7 cellular contexts compared by ENCODE assay signal in genomic region chr5:123421773-123422172, GRCh38. TPM values are rescaled to one million over a fixed set of nuclear protein-coding genes. Genes with fewer than 3 reads are reported as not detected.
DNase-seq lines count a peak whose midpoint lies in the region; ATAC-seq, FAIRE-seq and TF ChIP-seq lines count a peak whose summit lies in the region.

No MANE protein-coding gene starts in this region.

- in situ Hi-C loops in GM12878 (cut with MboI): loop anchor here (25.0 kb wide), 1 partner anchor 191 kb away; no protein-coding TSS in a partner anchor

- H3K4me1 ChIP-seq in HUES48 (ENCODE audit: control insufficient read depth, insufficient read depth, low read length): peaks cover 12% of the 10 kb centered on the region; the same call in 1 of the 2 replicates
- H3K4me1 ChIP-seq in GM12878 (ENCODE audit: control insufficient read depth, insufficient read depth, low read length): no peaks in the 10 kb centered on the region; the same call in 1 of the 2 replicates
- peaks cover 0 to 12% (median 5%) of the 10 kb centered on the region in 4 donors for H3K4me1 ChIP-seq in right lobe of liver
- peaks cover 0 to 29% (median 18%) of the 10 kb centered on the region in 4 donors for H3K4me1 ChIP-seq in tibial artery

- TF ChIP-seq CTCF in GM12878 (IDR thresholded peaks at IDR 0.05 in 2 of 3, conservative IDR thresholded peaks at IDR 0.05 in 1 of 3; ENCODE audit: control insufficient read depth in 2 of 3, extremely low read depth in 1 of 3, insufficient read depth in 1 of 3, low read depth in 3 of 3, low read length in 3 of 3): no peak
- no peak for TF ChIP-seq CTCF in right lobe of liver (IDR thresholded peaks at IDR 0.05)
- no peak for TF ChIP-seq CTCF in tibial artery (IDR thresholded peaks at IDR 0.05)

- no peak overlapping the region for H3K9ac ChIP-seq in HUES48 (ENCODE audit: low read depth, low read length)
- H3K9ac ChIP-seq in GM12878 (ENCODE audit: control insufficient read depth, insufficient read depth, low read length): peak overlapping the region; percentile 72

- H2AFZ ChIP-seq in GM12878 (ENCODE audit: control insufficient read depth, low read depth, low read length): no peak overlapping the region

- CTCF ChIA-PET in GM12878 (lab: Yijun Ruan, JAX): interaction anchor here (0.9 to 3.0 kb wide), 9 partner anchors 10 to 189 kb away, joined by 3 to 37 read pairs (median 7); no protein-coding TSS in a partner anchor

- H3K27ac ChIP-seq in HUES48 (ENCODE audit: low read depth, low read length): no peak overlapping the region
- peak overlapping the region; percentile 81 for H3K27ac ChIP-seq in GM12878 (ENCODE audit: control insufficient read depth, insufficient read depth)
- no peak overlapping the region for H3K27ac ChIP-seq in right lobe of liver
- H3K27ac ChIP-seq in tibial artery: peak overlapping the region in 1 of 2 donors; percentile 95

- SMC1A ChIA-PET in GM12878 (lab: Charles Lee; ENCODE audit: uncharacterized antibody, unreplicated experiment): interaction anchor here (1.0 to 6.9 kb wide), 12 partner anchors 9 to 189 kb away, joined by 3 to 52 read pairs (median 16); no protein-coding TSS in a partner anchor

- no peak for TF ChIP-seq EP300 in GM12878 (IDR thresholded peaks at IDR 0.05; ENCODE audit: borderline replicate concordance in 1 of 2, control insufficient read depth in 1 of 2, low read depth in 2 of 2, low read length in 2 of 2)

- H4K20me1 ChIP-seq in GM12878 (ENCODE audit: control insufficient read depth, insufficient read depth): no peaks in the 10 kb centered on the region

- peak overlapping the region; percentile 81 for H3K4me2 ChIP-seq in GM12878 (ENCODE audit: control insufficient read depth, insufficient read depth)

- TSS peak; percentile 75 for BruUV-seq in GM12878 (replicated peaks; lab: Mats Ljungman, UMichigan)

- DNase-seq in GM12878 (ENCODE audit: low read depth, low spot score) (no peak), right lobe of liver (no peak), tibial artery (no peak), dermis blood vessel endothelial cell (no peak), ecto neural progenitor cell (ENCODE audit: low spot score) (no peak)

- no peak for FAIRE-seq in GM12878 (lab: Jason Lieb, UNC)

- POLR2A ChIA-PET in GM12878 (lab: Charles Lee): interaction anchor here (1.2 to 2.9 kb wide), 5 partner anchors 25 to 184 kb away, joined by 4 to 16 read pairs (median 12); no protein-coding TSS in a partner anchor

- RAD21 ChIA-PET in GM12878 (lab: Charles Lee; ENCODE audit: unreplicated experiment): interaction anchor here (0.9 to 4.0 kb wide), 12 partner anchors 17 to 190 kb away, joined by 3 to 30 read pairs (median 6); partner anchors contain the start of gene CSNK1G3

- H3K79me2 ChIP-seq in GM12878 (ENCODE audit: control insufficient read depth, insufficient read depth, low read length): peaks cover 31% of the 10 kb centered on the region

- no peaks in the 10 kb centered on the region for H3K27me3 ChIP-seq in HUES48 (ENCODE audit: control insufficient read depth, insufficient read depth, low read length)
- no peaks in the 10 kb centered on the region for H3K27me3 ChIP-seq in GM12878 (replicated peaks in 1 of 2; ENCODE audit: control insufficient read depth in 2 of 2, insufficient read depth in 2 of 2, low read length in 1 of 2)
- no peaks in the 10 kb centered on the region for H3K27me3 ChIP-seq in right lobe of liver
- H3K27me3 ChIP-seq in tibial artery: no peaks in the 10 kb centered on the region

- H3K4me3 ChIP-seq in HUES48 (ENCODE audit: low read depth, low read length) (peak overlapping the region; percentile 84), GM12878 (peak overlapping the region; percentile 83), right lobe of liver (peak overlapping the region in 2 of 3 donors; percentile 84 to 86), tibial artery (peak overlapping the region; percentile 94 to 95)

- H3K9me3 ChIP-seq in HUES48 (ENCODE audit: control insufficient read depth, insufficient read depth, low read length) (no peaks in the 10 kb centered on the region), GM12878 (replicated peaks; ENCODE audit: control insufficient read depth, insufficient read depth, low read length) (no peaks in the 10 kb centered on the region), right lobe of liver (no peaks in the 10 kb centered on the region), tibial artery (no peaks in the 10 kb centered on the region)

- H3K36me3 ChIP-seq in HUES48 (ENCODE audit: control insufficient read depth, insufficient read depth, low read length) (peaks cover 15% of the 10 kb centered on the region), GM12878 (ENCODE audit: control insufficient read depth in 2 of 2, insufficient read depth in 2 of 2, low read length in 1 of 2) (peaks cover 0 to 5% of the 10 kb centered on the region in 2 experiments; a peak in 1 of 4 replicates), right lobe of liver (no peaks in the 10 kb centered on the region), tibial artery (peaks cover 0 to 5% (median 4%) of the 10 kb centered on the region in 3 donors)

- intact Hi-C loops in GM12878 (cut with micrococcal nuclease; ENCODE audit: unreplicated experiment): no loop called here
- intact Hi-C loops in right lobe of liver (cut with DNase I): no loop called here
- intact Hi-C loops in tibial artery (cut with DNase I; ENCODE audit: low total_unique reads): loop anchor here (10.0 kb wide), 1 partner anchor 193 kb away; no protein-coding TSS in a partner anchor

- TF ChIP-seq RAD21 in GM12878 (IDR thresholded peaks at IDR 0.05; ENCODE audit: insufficient read depth, low read depth, low read length): no peak

- ATAC-seq in GM12878 (no peak), right lobe of liver (no peak), GM18861 (IDR thresholded peaks at IDR 0.05; ENCODE audit: unreplicated experiment) (no peak)

- WGBS in GM12878 (ENCODE audit: insufficient coverage, insufficient replicate concordance, low lambda C conversion rate, missing lambda C conversion rate): 48% methylated on average over 2 of the region's 2 CpGs
- WGBS in right lobe of liver (ENCODE audit: insufficient coverage, low coverage, low lambda C conversion rate, missing lambda C conversion rate): 8% methylated on average over 2 of the region's 2 CpGs

- TF ChIP-seq POLR2A in GM12878 (IDR thresholded peaks at IDR 0.05; ENCODE audit: low read depth, low read length) (no peak), right lobe of liver (IDR thresholded peaks at IDR 0.05) (no peak)

TF ChIP-seq in GM12878, 131 proteins besides CTCF, POLR2A, EP300 and RAD21 (continues in another document):
- no peak for TF ChIP-seq SKIL (IDR thresholded peaks at IDR 0.05; ENCODE audit: low read depth, poor library complexity, severe bottlenecking)
- no peak for TF ChIP-seq ELK1 (IDR thresholded peaks at IDR 0.05; ENCODE audit: low read depth, low read length)
- no peak for TF ChIP-seq NFXL1 (IDR thresholded peaks at IDR 0.05; ENCODE audit: borderline replicate concordance)
- no peak for TF ChIP-seq ATF7 (IDR thresholded peaks at IDR 0.05; ENCODE audit: low read depth)
- no peak for TF ChIP-seq CREM (IDR thresholded peaks at IDR 0.05; ENCODE audit: low read depth)

RNA-seq across cellular contexts. Expression of gene CEP120, which starts 1.4 kb away (rescaled TPM):
- 62.8 and 67.0 TPM in 2 replicates for total RNA-seq in GM12878 (2013; cell fraction: nucleolus; rRNA removed)
- total RNA-seq in GM12878 (2014; rRNA removed): 15.5 TPM in 2 replicates
- total RNA-seq in GM12878 (2014; rRNA removed; fragmentation: Illumina TruSeq; extraction: Trizol): 20.4 and 20.6 TPM in 2 replicates
- total RNA-seq in GM12878 (2021): 16.2 and 17.5 TPM in 2 replicates
- polyA plus RNA-seq in GM12878 (2011; ENCODE audit: low read depth): 4.1 TPM
- 23.0 and 28.3 TPM in 2 replicates for polyA plus RNA-seq in GM12878 (2011; rRNA removed)
- polyA plus RNA-seq in GM12878 (2011; cell fraction: cytosol; rRNA removed): 13.6 and 16.6 TPM in 2 replicates
- 17.3 and 19.6 TPM in 2 replicates for polyA plus RNA-seq in GM12878 (2011; cell fraction: nucleus; rRNA removed)
- 5.7 and 7.8 TPM in 2 replicates for polyA plus RNA-seq in GM12878 (2012)
- 15.2 and 22.5 TPM in 2 replicates for polyA plus RNA-seq in GM12878 (2014; fragmentation: Illumina TruSeq; extraction: Trizol)
- 1 to 10 TPM; 4.1 to 4.3 TPM for polyA plus RNA-seq in GM12878 (2014; fragmentation: Nextera tagmentation; extraction: Ambion mirVana)
- polyA plus RNA-seq in GM12878 (2014; rRNA removed): 7.2 and 11.0 TPM in 2 replicates
- 10 to 100 TPM in 1 of 2 experiments, 1 to 10 TPM in 1; 9.8 to 10.6 TPM for polyA plus RNA-seq in GM12878 (2016; fragmentation: Nextera tagmentation; extraction: Ambion mirVana)
- 69.6 and 75.8 TPM in 2 replicates for polyA minus RNA-seq in GM12878 (2011; rRNA and poly(A)+ RNA removed)
- polyA minus RNA-seq in GM12878 (2011; cell fraction: cytosol; rRNA and poly(A)+ RNA removed): 11.6 and 13.6 TPM in 2 replicates
- polyA minus RNA-seq in GM12878 (2011; cell fraction: nucleus; rRNA and poly(A)+ RNA removed): 33.4 and 51.1 TPM in 2 replicates
- 10 to 100 TPM in 1 of 6 experiments, 1 to 10 TPM in 5; 5.7 to 12.7 (median 7.1) TPM for total RNA-seq in right lobe of liver
- 15.9 and 17.9 TPM in 2 replicates for total RNA-seq in dermis blood vessel endothelial cell
